ENCODE assay signal across 8 cellular contexts in the genomic region with DNA sequence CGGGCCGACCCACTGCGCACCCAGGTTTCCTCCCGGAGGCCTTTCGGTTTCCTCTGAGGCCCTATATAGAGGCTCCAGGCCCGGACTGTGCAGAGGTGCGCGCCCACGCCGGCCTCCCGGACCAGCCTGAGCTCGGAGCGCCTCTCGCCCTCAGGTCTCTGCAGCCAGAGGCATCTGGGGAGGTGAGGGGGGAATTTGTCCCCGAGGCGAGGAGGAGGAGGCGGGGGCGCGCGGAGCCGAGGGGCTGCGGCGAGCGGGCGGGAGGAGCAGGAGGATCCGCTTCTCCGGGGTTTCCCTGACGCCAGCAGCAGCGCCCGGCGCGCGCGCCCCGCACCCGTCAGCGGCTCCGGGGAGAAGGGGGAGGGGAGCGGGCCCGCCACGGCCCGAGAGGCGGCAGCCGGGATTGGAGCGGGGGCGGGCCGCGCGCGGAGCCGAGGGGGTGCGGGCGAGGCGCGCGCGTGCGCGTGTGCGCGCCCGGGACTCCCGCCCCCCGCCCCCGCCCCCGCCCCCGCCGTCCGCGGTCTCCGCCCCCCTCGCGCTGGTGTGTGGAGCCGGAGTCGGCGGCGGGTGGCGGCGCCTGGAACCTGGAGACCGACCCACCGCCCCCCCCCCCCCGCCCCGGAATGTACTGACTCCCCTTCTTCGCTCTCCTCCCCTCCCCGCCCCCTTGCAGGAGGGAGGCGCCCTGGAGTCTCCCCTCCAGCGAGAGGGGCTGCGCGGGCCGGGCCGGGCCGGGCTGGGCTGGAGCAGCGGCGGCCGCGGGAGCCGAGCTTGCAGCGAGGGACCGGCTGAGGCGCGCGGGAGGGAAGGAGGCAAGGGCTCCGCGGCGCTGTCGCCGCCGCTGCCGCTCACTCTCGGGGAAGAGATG. TPM values are rescaled to one million over a fixed set of nuclear protein-coding genes. Genes with fewer than 3 reads are reported as not detected.
DNase-seq lines count a peak whose midpoint lies in the region; ATAC-seq and TF ChIP-seq lines count a peak whose summit lies in the region.

A gene with protein sequence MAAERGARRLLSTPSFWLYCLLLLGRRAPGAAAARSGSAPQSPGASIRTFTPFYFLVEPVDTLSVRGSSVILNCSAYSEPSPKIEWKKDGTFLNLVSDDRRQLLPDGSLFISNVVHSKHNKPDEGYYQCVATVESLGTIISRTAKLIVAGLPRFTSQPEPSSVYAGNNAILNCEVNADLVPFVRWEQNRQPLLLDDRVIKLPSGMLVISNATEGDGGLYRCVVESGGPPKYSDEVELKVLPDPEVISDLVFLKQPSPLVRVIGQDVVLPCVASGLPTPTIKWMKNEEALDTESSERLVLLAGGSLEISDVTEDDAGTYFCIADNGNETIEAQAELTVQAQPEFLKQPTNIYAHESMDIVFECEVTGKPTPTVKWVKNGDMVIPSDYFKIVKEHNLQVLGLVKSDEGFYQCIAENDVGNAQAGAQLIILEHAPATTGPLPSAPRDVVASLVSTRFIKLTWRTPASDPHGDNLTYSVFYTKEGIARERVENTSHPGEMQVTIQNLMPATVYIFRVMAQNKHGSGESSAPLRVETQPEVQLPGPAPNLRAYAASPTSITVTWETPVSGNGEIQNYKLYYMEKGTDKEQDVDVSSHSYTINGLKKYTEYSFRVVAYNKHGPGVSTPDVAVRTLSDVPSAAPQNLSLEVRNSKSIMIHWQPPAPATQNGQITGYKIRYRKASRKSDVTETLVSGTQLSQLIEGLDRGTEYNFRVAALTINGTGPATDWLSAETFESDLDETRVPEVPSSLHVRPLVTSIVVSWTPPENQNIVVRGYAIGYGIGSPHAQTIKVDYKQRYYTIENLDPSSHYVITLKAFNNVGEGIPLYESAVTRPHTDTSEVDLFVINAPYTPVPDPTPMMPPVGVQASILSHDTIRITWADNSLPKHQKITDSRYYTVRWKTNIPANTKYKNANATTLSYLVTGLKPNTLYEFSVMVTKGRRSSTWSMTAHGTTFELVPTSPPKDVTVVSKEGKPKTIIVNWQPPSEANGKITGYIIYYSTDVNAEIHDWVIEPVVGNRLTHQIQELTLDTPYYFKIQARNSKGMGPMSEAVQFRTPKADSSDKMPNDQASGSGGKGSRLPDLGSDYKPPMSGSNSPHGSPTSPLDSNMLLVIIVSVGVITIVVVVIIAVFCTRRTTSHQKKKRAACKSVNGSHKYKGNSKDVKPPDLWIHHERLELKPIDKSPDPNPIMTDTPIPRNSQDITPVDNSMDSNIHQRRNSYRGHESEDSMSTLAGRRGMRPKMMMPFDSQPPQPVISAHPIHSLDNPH (N-terminal part only) (plus strand): TSS at position 653 of the 868 bp plus-strand sequence. CDS start 213 bp downstream, at position 866.

- in situ Hi-C loops in KBM-7 (cut with MboI; ENCODE audit: low pct_unique_long_range_greater_than_20kb, low sequenced_read_pairs), result no loop called here

- H3K4me1 Mint-ChIP-seq in CD4-positive, CD25-positive, alpha-beta regulatory T cell, result peaks cover 0 to 10% (median 6%) of the 10 kb centered on the region in 4 donors
- H3K4me1 Mint-ChIP-seq in naive thymus-derived CD8-positive, alpha-beta T cell, result peaks cover 6 to 14% (median 9%) of the 10 kb centered on the region in 4 donors
- peaks cover 6% of the 10 kb centered on the region for H3K4me1 Mint-ChIP-seq in stimulated activated memory B cell treated with anti-CD40 and anti-IgM and Interleukin-4, amounts not matched to agents 10 μg/mL and 1 μg/mL and 100 μg/mL, for 72 hours

- H3K9me3 Mint-ChIP-seq in CD4-positive, CD25-positive, alpha-beta regulatory T cell, result peaks cover 0 to 2% (median 0%) of the 10 kb centered on the region in 7 donors
- peaks cover 0 to 2% (median 0%) of the 10 kb centered on the region in 9 donors for H3K9me3 Mint-ChIP-seq in naive thymus-derived CD8-positive, alpha-beta T cell
- no peaks in the 10 kb centered on the region for H3K9me3 Mint-ChIP-seq in stimulated activated memory B cell treated with anti-CD40 and anti-IgM and Interleukin-4, amounts not matched to agents 10 μg/mL and 1 μg/mL and 100 μg/mL, for 72 hours

- CTCF ChIA-PET in RWPE1 (lab: Yijun Ruan, JAX), result interaction anchor here (0.6 to 1.2 kb wide), 3 partner anchors 30 to 514 kb away, joined by 3 to 6 read pairs (median 3); partner anchors contain the start of gene ADPGK

- POLR2A ChIA-PET in RWPE1 (lab: Yijun Ruan, JAX; ENCODE audit: low non-redundant PET), result interaction anchor here (0.8 kb wide), 1 partner anchor 184 kb away, joined by 5 read pairs; no protein-coding TSS in a partner anchor
- POLR2A ChIA-PET in naive thymus-derived CD8-positive, alpha-beta T cell (lab: Charles Lee), result no interaction called here

- no peak within 1 kb of the TSS for H3K27ac ChIP-seq in CD4-positive, CD25-positive, alpha-beta regulatory T cell (ENCODE audit: insufficient read depth, low read length, poor library complexity, severe bottlenecking)
- peak within 1 kb of the TSS; percentile 78 for H3K27ac ChIP-seq in RWPE1

- peak within 1 kb of the TSS in 1 of 3 donors; percentile 76 for H3K27ac Mint-ChIP-seq in CD4-positive, CD25-positive, alpha-beta regulatory T cell
- H3K27ac Mint-ChIP-seq in naive thymus-derived CD8-positive, alpha-beta T cell, result peak within 1 kb of the TSS; percentile 30 to 89 (median 78)
- H3K27ac Mint-ChIP-seq in stimulated activated memory B cell treated with anti-CD40 and anti-IgM and Interleukin-4, amounts not matched to agents 10 μg/mL and 1 μg/mL and 100 μg/mL, for 72 hours, result peak within 1 kb of the TSS; percentile 24

- no peaks in the 10 kb centered on the region for H3K36me3 Mint-ChIP-seq in CD4-positive, CD25-positive, alpha-beta regulatory T cell
- no peaks in the 10 kb centered on the region for H3K36me3 Mint-ChIP-seq in naive thymus-derived CD8-positive, alpha-beta T cell
- H3K36me3 Mint-ChIP-seq in stimulated activated memory B cell treated with anti-CD40 and anti-IgM and Interleukin-4, amounts not matched to agents 10 μg/mL and 1 μg/mL and 100 μg/mL, for 72 hours, result no peaks in the 10 kb centered on the region

- H3K27me3 Mint-ChIP-seq in CD4-positive, CD25-positive, alpha-beta regulatory T cell, result peaks cover 37% of the 10 kb centered on the region
- H3K27me3 Mint-ChIP-seq in naive thymus-derived CD8-positive, alpha-beta T cell, result peaks cover 8 to 30% (median 10%) of the 10 kb centered on the region in 5 donors
- no peaks in the 10 kb centered on the region for H3K27me3 Mint-ChIP-seq in stimulated activated memory B cell treated with anti-CD40 and anti-IgM and Interleukin-4, amounts not matched to agents 10 μg/mL and 1 μg/mL and 100 μg/mL, for 72 hours

- H3K36me3 ChIP-seq in CD4-positive, CD25-positive, alpha-beta regulatory T cell (ENCODE audit: control insufficient read depth, insufficient read depth, low read length), result no peaks in the 10 kb centered on the region

- peak within 1 kb of the TSS; percentile 56 for H3K4me3 ChIP-seq in CD4-positive, CD25-positive, alpha-beta regulatory T cell (ENCODE audit: low read depth, low read length)
- H3K4me3 ChIP-seq in fibroblast of pulmonary artery (replicated peaks; ENCODE audit: low read depth, low read length), result peak within 1 kb of the TSS; percentile 69

- no peak for TF ChIP-seq CTCF in RWPE1 (conservative IDR thresholded peaks at IDR 0.05; ENCODE audit: low read depth)
- TF ChIP-seq CTCF in fibroblast of pulmonary artery (IDR thresholded peaks at IDR 0.05; ENCODE audit: low read length, missing control alignments), result no peak

- peaks cover 58% of the 10 kb centered on the region for H3K27me3 ChIP-seq in CD4-positive, CD25-positive, alpha-beta regulatory T cell (ENCODE audit: control insufficient read depth, insufficient read depth, low read length)

- DNase-seq in CD4-positive, CD25-positive, alpha-beta regulatory T cell, result peak; percentile 53 to 68 (median 62)
- peak; percentile 77 for DNase-seq in KBM-7
- peak; percentile 79 for DNase-seq in RWPE1 (ENCODE audit: low spot score)
- peak; percentile 92 for DNase-seq in activated effector memory CD4-positive, alpha-beta T cell treated with anti-CD3 and anti-CD28 coated beads, Interleukin-2, amount 50 U/mL, for 16 hours
- DNase-seq in fibroblast of pulmonary artery (ENCODE audit: low read depth), result peak; percentile 70
- DNase-seq in naive thymus-derived CD8-positive, alpha-beta T cell, result peak; percentile 63 to 89 (median 80)

- H3K9me3 ChIP-seq in CD4-positive, CD25-positive, alpha-beta regulatory T cell (ENCODE audit: control insufficient read depth in 2 of 2, low read length in 2 of 2), result no peaks in the 10 kb centered on the region

- H3K4me3 Mint-ChIP-seq in CD4-positive, CD25-positive, alpha-beta regulatory T cell, result peak within 1 kb of the TSS; percentile 81 to 91 (median 89)
- peak within 1 kb of the TSS; percentile 82 to 91 (median 86) for H3K4me3 Mint-ChIP-seq in naive thymus-derived CD8-positive, alpha-beta T cell
- peak within 1 kb of the TSS; percentile 91 for H3K4me3 Mint-ChIP-seq in stimulated activated memory B cell treated with anti-CD40 and anti-IgM and Interleukin-4, amounts not matched to agents 10 μg/mL and 1 μg/mL and 100 μg/mL, for 72 hours

- ATAC-seq in CD4-positive, CD25-positive, alpha-beta regulatory T cell (ENCODE audit: low read depth in 2 of 2), result peak; percentile 69 to 70
- peak; percentile 60 for ATAC-seq in GM21447 (IDR thresholded peaks at IDR 0.05; ENCODE audit: unreplicated experiment)
- peak; percentile 71 to 77 for ATAC-seq in naive thymus-derived CD8-positive, alpha-beta T cell
- ATAC-seq in stimulated activated memory B cell treated with anti-CD40 and anti-IgM and Interleukin-4, amounts not matched to agents 10 μg/mL and 1 μg/mL and 100 μg/mL, for 72 hours, result peak; percentile 88

- peaks cover 16% of the 10 kb centered on the region for H3K4me1 ChIP-seq in CD4-positive, CD25-positive, alpha-beta regulatory T cell (ENCODE audit: control insufficient read depth, insufficient read depth, low read length, poor library complexity, severe bottlenecking)

RNA-seq across cellular contexts. Expression of the gene that starts here (rescaled TPM):
- 2.7 TPM for total RNA-seq in CD4-positive, CD25-positive, alpha-beta regulatory T cell
- polyA plus RNA-seq in CD4-positive, CD25-positive, alpha-beta regulatory T cell, result 1 to 10 TPM in 1 of 4 donors, under 1 TPM in 3; 0.45 to 1.6 (median 0.68) TPM
- 1 to 10 TPM; 8.0 to 8.5 TPM for total RNA-seq in naive thymus-derived CD8-positive, alpha-beta T cell
- polyA plus RNA-seq in naive thymus-derived CD8-positive, alpha-beta T cell, result 1 to 10 TPM; 1.7 to 2.8 (median 2.3) TPM
